In the genomic region with DNA sequence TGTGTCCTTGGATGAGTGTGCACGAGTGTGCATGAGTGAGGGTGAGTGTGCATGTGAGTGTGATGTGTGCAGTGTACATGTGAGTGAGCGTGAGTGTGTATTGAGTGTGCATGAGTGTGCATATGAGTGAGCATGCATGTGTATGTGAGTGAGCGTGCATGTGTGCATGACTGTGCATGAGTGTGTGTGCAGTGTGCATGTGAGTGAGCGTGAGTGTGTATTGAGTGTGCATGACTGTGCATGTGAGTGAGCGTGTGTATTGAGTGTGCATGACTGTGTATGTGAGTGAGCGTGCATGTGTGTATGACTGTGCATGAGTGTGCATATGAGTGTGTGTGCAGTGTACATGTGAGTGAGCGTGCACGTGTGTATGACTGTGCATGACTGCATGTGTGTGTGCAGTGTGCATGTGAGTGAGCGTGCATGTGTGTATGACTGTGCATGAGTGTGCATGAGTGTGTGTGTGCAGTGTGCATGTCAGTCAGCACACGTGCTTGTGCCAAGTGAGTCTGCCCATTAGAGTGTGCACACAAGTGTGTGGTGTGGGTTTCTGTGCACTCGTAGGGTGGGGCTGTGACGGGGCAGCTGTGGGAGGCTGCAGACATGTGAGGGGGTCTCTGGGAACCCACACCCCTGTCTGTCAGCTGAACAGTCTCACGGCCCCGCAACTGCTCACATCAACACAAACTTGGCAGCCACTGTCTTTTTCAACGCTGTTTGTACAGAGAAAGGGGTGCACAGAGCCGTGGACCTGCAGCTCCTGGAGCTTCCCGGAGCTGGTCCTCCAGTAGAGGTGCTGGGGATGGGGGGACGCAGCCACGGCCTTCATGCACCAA, we compare ENCODE assay signal across 23 cellular contexts. TPM values are rescaled to one million over a fixed set of nuclear protein-coding genes. Genes with fewer than 3 reads are reported as not detected.
A peak's percentile ranks its signal among the peaks of the same experiment; 100 is the strongest.
DNase-seq lines count a peak whose midpoint lies in the region; ATAC-seq, FAIRE-seq and TF ChIP-seq lines count a peak whose summit lies in the region.
"Had no signal": no experiment of that assay in that cellular context is flagged by ENCODE, and none has a peak within 500 bp of the region (broad histone marks: within the 10 kb centered on the region; RNA-seq: fewer than 3 reads in every experiment).

No MANE protein-coding gene starts in this region.

- no peaks in the 10 kb centered on the region for H4K20me1 ChIP-seq in osteoblast (ENCODE audit: insufficient read depth, low read length)
- H4K20me1 ChIP-seq: BLaER1 had no signal

- H3K27me3 ChIP-seq in bronchial epithelial cell (ENCODE audit: control insufficient read depth, insufficient read depth, low read length) (no peaks in the 10 kb centered on the region), osteoblast (ENCODE audit: insufficient read depth, low read length) (peaks cover 3% of the 10 kb centered on the region), tibial nerve (peaks cover 0 to 7% of the 10 kb centered on the region in 2 donors)
- H3K27me3 ChIP-seq: BLaER1 had no signal

- no peak overlapping the region for H2AFZ ChIP-seq in osteoblast (ENCODE audit: low read length)

- no peak overlapping the region for H3K27ac ChIP-seq in osteoblast (ENCODE audit: low read depth, low read length)
- H3K27ac ChIP-seq in tibial nerve = no peak overlapping the region
- H3K27ac ChIP-seq: BLaER1, HL-60 had no signal

- no peak for ATAC-seq in left cardiac atrium
- no peak for ATAC-seq in Right ventricle myocardium superior (ENCODE audit: poor library complexity)
- ATAC-seq: PC-3 had no signal

- FAIRE-seq in bronchial epithelial cell (lab: Jason Lieb, UNC) = peak; percentile 100
- FAIRE-seq: GM12892, GM19239 had no signal

- TF ChIP-seq POLR2A in tibial nerve (IDR thresholded peaks at IDR 0.05) = no peak

- no peaks in the 10 kb centered on the region for H3K79me2 ChIP-seq in osteoblast (ENCODE audit: insufficient read depth, low read length)

- WGBS in tibial nerve, 2 donors = 82 to 86% methylated on average over 13 to 19 of the region's 19 CpGs

- no peaks in the 10 kb centered on the region for H3K9me3 ChIP-seq in osteoblast (ENCODE audit: low read depth, low read length)
- peaks cover 0 to 18% (median 0%) of the 10 kb centered on the region in 4 donors for H3K9me3 ChIP-seq in tibial nerve

- H3K4me2 ChIP-seq in osteoblast (ENCODE audit: insufficient read depth, low read length) = no peak overlapping the region
- H3K4me2 ChIP-seq: BLaER1 had no signal

- TF ChIP-seq CTCF in bronchial epithelial cell (IDR thresholded peaks at IDR 0.05; ENCODE audit: insufficient read depth, low read length, severe bottlenecking) (no peak), osteoblast (IDR thresholded peaks at IDR 0.05; ENCODE audit: extremely low read depth, low read depth, low read length) (no peak), tibial nerve (IDR thresholded peaks at IDR 0.05) (no peak)

- H3K4me1 ChIP-seq in osteoblast (ENCODE audit: insufficient read depth, low read length) (no peaks in the 10 kb centered on the region), tibial nerve (no peaks in the 10 kb centered on the region)

- no peaks in the 10 kb centered on the region for H3K36me3 ChIP-seq in bronchial epithelial cell (ENCODE audit: control insufficient read depth, insufficient read depth, low read length)
- H3K36me3 ChIP-seq in osteoblast (ENCODE audit: insufficient read depth, low read length) = no peaks in the 10 kb centered on the region
- no peaks in the 10 kb centered on the region for H3K36me3 ChIP-seq in tibial nerve
- H3K36me3 ChIP-seq: BLaER1 had no signal

- DNase-seq in left cardiac atrium (peak; percentile 8), Right ventricle myocardium superior (no peak), bronchial epithelial cell (ENCODE audit: low read depth) (no peak), osteoblast (ENCODE audit: insufficient read length, low spot score, missing footprints) (peak; percentile 17), SKM-1 (lab: John Stamatoyannopoulos, UW; ENCODE audit: unreplicated experiment) (no peak), activated gamma-delta T cell treated with Interleukin-2 at 50 U/mL for 16 hours (no peak), NCI-H2107 treated with DMSO at 0.1 percent for 48 hours (lab: John Stamatoyannopoulos, UW; ENCODE audit: unreplicated experiment) (no peak), tibial nerve (ENCODE audit: low spot score in 2 of 2) (no peak)
- DNase-seq: CD8-positive, alpha-beta memory T cell; DMS 273 treated with DMSO at 0.1 percent for 48 hours; GDM1; HCEC 1CT; MV-4-11; NCI-H1417 treated with DMSO at 0.1 percent for 48 hours; NCI-H1930; NCI-H2171; NCI-H446 treated with DMSO at 0.1 percent for 48 hours; PC-3 had no signal

- TF ChIP-seq EP300 in tibial nerve (IDR thresholded peaks at IDR 0.05) = no peak

- intact Hi-C loops in left cardiac atrium (cut with DNase I) (no loop called here), Right ventricle myocardium superior (cut with DNase I) (no loop called here)

- H3K4me3 ChIP-seq in bronchial epithelial cell (ENCODE audit: low read depth, low read length) = no peak overlapping the region
- H3K4me3 ChIP-seq in osteoblast (ENCODE audit: insufficient read depth, low read length) = no peak overlapping the region
- no peak overlapping the region for H3K4me3 ChIP-seq in tibial nerve
- H3K4me3 ChIP-seq: BLaER1 had no signal

RNA-seq across cellular contexts. Expression of a gene that starts 14.8 kb away (rescaled TPM):
- total RNA-seq in left cardiac atrium (not detected), Right ventricle myocardium superior (not detected), bronchial epithelial cell (not detected in 2 replicates), osteoblast (not detected in 2 replicates), tibial nerve (not detected)
- total RNA-seq: A172; CD8-positive, alpha-beta memory T cell; PC-3 had no signal

Comparison
In these comparisons a context has a peak if more than half of its experiments do, and no peak if none do; other contexts are left out.
1. DNase-seq: peak in left cardiac atrium (single experiment) and osteoblast (single experiment); none in Right ventricle myocardium superior (single experiment), bronchial epithelial cell (single experiment), SKM-1 (single experiment), activated gamma-delta T cell treated with Interleukin-2 at 50 U/mL for 16 hours (single experiment), NCI-H2107 treated with DMSO at 0.1 percent for 48 hours (single experiment) and tibial nerve (0 of 2).